8 cellular contexts compared by ENCODE assay signal in the genomic region with DNA sequence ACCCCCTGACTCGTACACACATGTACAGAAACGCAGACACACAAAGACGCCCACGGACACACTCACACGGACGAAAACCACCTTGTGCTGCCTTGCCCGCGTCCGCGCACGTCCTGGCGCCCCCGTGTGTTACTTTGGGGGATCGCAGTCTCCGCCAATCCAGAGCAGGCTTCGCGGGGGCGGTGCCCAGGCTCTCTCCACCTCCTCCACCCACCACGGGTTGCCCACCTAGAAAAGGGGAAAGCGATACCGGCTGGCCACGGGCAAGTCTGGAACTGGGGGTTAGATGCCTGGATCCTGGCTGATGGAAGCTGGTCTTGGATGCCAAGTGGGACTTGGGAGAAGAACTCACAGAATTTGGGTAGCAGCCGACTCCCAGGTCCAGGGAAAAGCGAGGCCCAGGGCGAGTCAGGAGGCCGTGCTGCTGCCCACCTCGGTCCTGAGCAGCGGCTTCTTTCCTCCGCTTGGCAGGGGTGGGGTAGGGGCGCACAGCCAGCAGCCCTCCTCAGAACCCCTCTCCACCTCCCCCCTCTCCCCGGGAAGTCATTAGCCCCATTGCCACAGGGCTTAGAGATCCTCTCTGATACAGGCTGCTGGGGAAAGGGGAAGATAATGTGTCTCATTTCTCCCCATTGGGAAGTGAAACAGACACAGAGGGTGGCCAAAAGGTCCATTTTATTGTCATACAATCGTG. TPM values are rescaled to one million over a fixed set of nuclear protein-coding genes. Genes with fewer than 3 reads are reported as not detected.
DNase-seq lines count a peak whose midpoint lies in the region; ATAC-seq and TF ChIP-seq lines count a peak whose summit lies in the region.

No MANE protein-coding gene starts in this region.

- no peak overlapping the region for H3K27ac ChIP-seq in GM23248

- no peak overlapping the region for H3K27ac Mint-ChIP-seq in activated CD8-positive, alpha-beta T cell treated with anti-CD3 and anti-CD28 coated beads for 36 hours

- CTCF ChIA-PET in activated CD8-positive, alpha-beta T cell treated with anti-CD3 and anti-CD28 coated beads for 36 hours (lab: Charles Lee), result interaction anchor here (1.2 to 3.0 kb wide), 8 partner anchors 12 to 47 kb away, joined by 3 to 30 read pairs (median 9); partner anchors contain the start of gene PLOD3

- no peaks in the 10 kb centered on the region for H4K20me1 ChIP-seq in GM23248 (ENCODE audit: insufficient read depth)

- in situ Hi-C loops in GM23248 (cut with MboI), result no loop called here

- ATAC-seq in activated CD8-positive, alpha-beta T cell treated with anti-CD3 and anti-CD28 coated beads for 36 hours, result peak; percentile 50
- ATAC-seq in HG03139 (IDR thresholded peaks at IDR 0.05; ENCODE audit: unreplicated experiment), result no peak

- no peaks in the 10 kb centered on the region for H3K36me3 ChIP-seq in GM23248 (ENCODE audit: low read depth)

- H3K9ac ChIP-seq in GM23248, result no peak overlapping the region

- no peak overlapping the region for H3K4me3 ChIP-seq in GM23248

- H3K4me2 ChIP-seq in GM23248 (ENCODE audit: unreplicated experiment), result no peak overlapping the region

- H3K9me2 ChIP-seq in GM23248 (ENCODE audit: insufficient read depth), result no peaks in the 10 kb centered on the region

- 1% methylated on average over 31 to 32 of the region's 32 CpGs for WGBS in GM23248 (ENCODE audit: low coverage in 1 of 2, low lambda C conversion rate in 2 of 2, missing lambda C conversion rate in 2 of 2), 2 experiments

- peak; percentile 96 for TF ChIP-seq CTCF in activated CD8-positive, alpha-beta T cell treated with anti-CD3 and anti-CD28 coated beads for 36 hours (IDR thresholded peaks at IDR 0.05)

- no peak overlapping the region for H2AFZ ChIP-seq in GM23248

- peaks cover 74% of the 10 kb centered on the region for H3K4me1 Mint-ChIP-seq in activated CD8-positive, alpha-beta T cell treated with anti-CD3 and anti-CD28 coated beads for 36 hours (ENCODE audit: low read depth)

- POLR2A ChIA-PET in activated CD8-positive, alpha-beta T cell treated with anti-CD3 and anti-CD28 coated beads for 36 hours (lab: Charles Lee), result interaction anchor here (1.4 kb wide), 1 partner anchor 13 kb away, joined by 5 read pairs; no protein-coding TSS in a partner anchor

- no peaks in the 10 kb centered on the region for H3K79me2 ChIP-seq in GM23248 (ENCODE audit: insufficient read depth)

- no peaks in the 10 kb centered on the region for H3K9me3 ChIP-seq in GM23248 (ENCODE audit: low read depth)

- H3K4me3 Mint-ChIP-seq in activated CD8-positive, alpha-beta T cell treated with anti-CD3 and anti-CD28 coated beads for 36 hours, result peak overlapping the region; percentile 42

- H3K4me1 ChIP-seq in GM23248 (ENCODE audit: insufficient read depth), result 0 out of 2 replicates have a peak, but pooled peaks cover 5% of the 10 kb centered on the region

- H3F3A ChIP-seq in GM23248 (ENCODE audit: insufficient read depth), result peaks cover 9% of the 10 kb centered on the region; the same call in 1 of the 2 replicates

- H3K9me3 Mint-ChIP-seq in activated CD8-positive, alpha-beta T cell treated with anti-CD3 and anti-CD28 coated beads for 36 hours, result no peaks in the 10 kb centered on the region

- H3K36me3 Mint-ChIP-seq in activated CD8-positive, alpha-beta T cell treated with anti-CD3 and anti-CD28 coated beads for 36 hours (ENCODE audit: low read depth), result no peaks in the 10 kb centered on the region

- H3K27me3 Mint-ChIP-seq in activated CD8-positive, alpha-beta T cell treated with anti-CD3 and anti-CD28 coated beads for 36 hours, result peaks cover 79% of the 10 kb centered on the region

- peak; percentile 80 for DNase-seq in AG08396 (ENCODE audit: low spot score)
- peak; percentile 80 for DNase-seq in GM23248
- DNase-seq in NCI-H748 treated with DMSO at 0.1 percent for 48 hours (lab: John Stamatoyannopoulos, UW), result peak; percentile 63
- peak; percentile 88 for DNase-seq in activated CD8-positive, alpha-beta T cell treated with anti-CD3 and anti-CD28 coated beads for 36 hours
- DNase-seq in effector CD4-positive, alpha-beta T cell, result peak; percentile 71
- DNase-seq in medulla oblongata (ENCODE audit: extremely low spot score), result peak; percentile 41
- peak; percentile 71 to 81 for DNase-seq in stimulated activated CD8-positive, alpha-beta memory T cell treated with anti-CD3 and anti-CD28 coated beads, Interleukin-2, amount 100 ng/mL, for 48 hours (ENCODE audit: low read depth in 2 of 2)

- intact Hi-C loops in activated CD8-positive, alpha-beta T cell treated with anti-CD3 and anti-CD28 coated beads for 36 hours (cut with micrococcal nuclease), result no loop called here

- H3K27me3 ChIP-seq in GM23248 (replicated peaks; ENCODE audit: insufficient read depth), result peaks cover 54% of the 10 kb centered on the region

RNA-seq across cellular contexts. Expression of gene VGF, which starts 4.6 kb away (rescaled TPM):
- 0.89 TPM in 1 of 2 replicates, not detected in the other for total RNA-seq in GM23248 (2014; rRNA removed; shearing (Covaris generic))
- 0.11 TPM in 1 of 2 replicates, not detected in the other for polyA plus RNA-seq in GM23248 (2016; fragmentation: Nextera tagmentation; extraction: Ambion mirVana)
- not detected for total RNA-seq in activated CD8-positive, alpha-beta T cell treated with anti-CD3 and anti-CD28 coated beads for 36 hours

RNA-seq across cellular contexts. Expression of gene NAT16, which starts 10.1 kb away (rescaled TPM):
- not detected in 2 replicates for total RNA-seq in GM23248 (2014; rRNA removed; shearing (Covaris generic))
- polyA plus RNA-seq in GM23248 (2016; fragmentation: Nextera tagmentation; extraction: Ambion mirVana), result not detected in 2 replicates
- total RNA-seq in activated CD8-positive, alpha-beta T cell treated with anti-CD3 and anti-CD28 coated beads for 36 hours, result not detected

RNA-seq across cellular contexts. Expression of gene AP1S1, which starts 15.7 kb away (rescaled TPM):
- 198 and 236 TPM in 2 replicates for total RNA-seq in GM23248 (2014; rRNA removed; shearing (Covaris generic))
- 37.4 and 38.2 TPM in 2 replicates for polyA plus RNA-seq in GM23248 (2016; fragmentation: Nextera tagmentation; extraction: Ambion mirVana)
- 10 to 100 TPM; 35.6 to 39.5 TPM for total RNA-seq in activated CD8-positive, alpha-beta T cell treated with anti-CD3 and anti-CD28 coated beads for 36 hours

RNA-seq across cellular contexts. Expression of gene MOGAT3, which starts 30.9 kb away (rescaled TPM):
- not detected in 2 replicates for total RNA-seq in GM23248 (2014; rRNA removed; shearing (Covaris generic))
- polyA plus RNA-seq in GM23248 (2016; fragmentation: Nextera tagmentation; extraction: Ambion mirVana), result not detected in 2 replicates
- not detected for total RNA-seq in activated CD8-positive, alpha-beta T cell treated with anti-CD3 and anti-CD28 coated beads for 36 hours

RNA-seq across cellular contexts. Expression of gene SERPINE1, which starts 43.1 kb away (rescaled TPM):
- 1,900 and 2,000 TPM in 2 replicates for total RNA-seq in GM23248 (2014; rRNA removed; shearing (Covaris generic))
- polyA plus RNA-seq in GM23248 (2016; fragmentation: Nextera tagmentation; extraction: Ambion mirVana), result 1,537 and 1,563 TPM in 2 replicates
- 1 to 10 TPM; 1.2 to 1.3 TPM for total RNA-seq in activated CD8-positive, alpha-beta T cell treated with anti-CD3 and anti-CD28 coated beads for 36 hours
